Comparison of ENCODE assay signal across 8 cellular contexts in the genomic region with DNA sequence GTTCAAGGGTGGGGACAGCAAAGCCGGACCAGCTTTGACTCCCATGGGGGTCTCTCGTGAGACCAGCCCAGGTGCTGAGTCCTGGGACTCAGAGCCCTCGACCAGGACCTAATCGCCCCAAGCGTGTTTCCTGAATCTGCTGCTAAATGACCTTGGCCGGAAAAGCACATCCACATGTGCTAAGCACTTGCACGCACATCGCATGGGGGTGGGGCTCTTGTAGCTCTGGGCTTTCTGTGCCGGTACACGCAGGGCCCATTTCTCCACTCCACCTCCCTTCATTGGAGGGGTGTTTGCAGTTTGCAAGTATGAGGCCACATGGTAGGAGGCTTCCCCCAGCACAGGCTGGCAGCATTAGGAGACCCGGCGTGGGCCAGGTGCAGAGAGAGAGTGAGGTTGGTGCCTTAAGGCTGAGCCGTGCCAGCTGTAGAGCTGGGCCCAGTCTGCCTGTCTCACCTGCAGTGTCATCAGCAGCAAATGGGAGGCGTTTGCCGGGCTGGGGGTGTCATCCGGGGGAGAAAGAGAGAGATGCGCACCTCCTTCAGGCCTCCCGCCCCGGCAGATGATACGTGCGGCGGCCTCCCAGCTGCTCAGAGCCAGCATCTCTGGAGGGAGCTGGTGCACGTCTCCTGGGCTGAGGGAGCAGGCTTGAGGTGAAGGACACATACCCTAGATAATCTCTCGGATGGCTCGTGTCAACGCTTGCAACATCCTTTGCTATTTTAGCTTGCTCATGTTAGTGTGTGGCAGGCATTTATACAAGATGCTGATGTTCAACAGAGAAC. TPM values are rescaled to one million over a fixed set of nuclear protein-coding genes. Genes with fewer than 3 reads are reported as not detected.
DNase-seq lines count a peak whose midpoint lies in the region; ATAC-seq, FAIRE-seq and TF ChIP-seq lines count a peak whose summit lies in the region.

No MANE protein-coding gene starts in this region.

- TF ChIP-seq POLR2A in adrenal gland (IDR thresholded peaks at IDR 0.05) = peak in 1 of 2 donors; percentile 27
- TF ChIP-seq POLR2A in sigmoid colon (IDR thresholded peaks at IDR 0.05) = no peak

- H3K36me3 ChIP-seq in adrenal gland (replicated peaks in 1 of 2) = peaks cover 0 to 2% of the 10 kb centered on the region in 2 donors
- H3K36me3 ChIP-seq in sigmoid colon = no peaks in the 10 kb centered on the region

- H3K4me3 ChIP-seq in adrenal gland (no peak overlapping the region), sigmoid colon (no peak overlapping the region)

- FAIRE-seq in urothelium cell line (lab: Jason Lieb, UNC) = no peak

- 33 to 79% (median 55%) methylated on average over 7 to 26 of the region's 26 CpGs for WGBS in adrenal gland, 4 donors
- 52 to 78% methylated on average over 26 of the region's 26 CpGs for WGBS in sigmoid colon, 2 donors

- H3K4me3 Mint-ChIP-seq in T-helper 1 cell treated with Interleukin-12 subunit alpha and Interleukin-12 subunit beta and Interleukin-4 antibody, amounts not matched to agents 30 μg/mL and 1 μg/mL, for 36 hours = peak overlapping the region; percentile 77

- DNase-seq in adrenal gland (peak in 6 of 7 donors; percentile 66 to 80 (median 74)), sigmoid colon (peak; percentile 75), AG20443 (ENCODE audit: low spot score) (no peak), DMS153 treated with DMSO at 0.1 percent for 48 hours (lab: John Stamatoyannopoulos, UW; ENCODE audit: unreplicated experiment) (no peak), G401 (ENCODE audit: low spot score) (no peak), urothelium cell line (ENCODE audit: low spot score) (no peak)

- peaks cover 26% of the 10 kb centered on the region for H3K36me3 Mint-ChIP-seq in T-helper 1 cell treated with Interleukin-12 subunit alpha and Interleukin-12 subunit beta and Interleukin-4 antibody, amounts not matched to agents 30 μg/mL and 1 μg/mL, for 36 hours (ENCODE audit: low read depth)

- TF ChIP-seq EP300 in sigmoid colon (IDR thresholded peaks at IDR 0.05) = peak in 1 of 4 donors; percentile 66

- no peaks in the 10 kb centered on the region for H3K27me3 Mint-ChIP-seq in T-helper 1 cell treated with Interleukin-12 subunit alpha and Interleukin-12 subunit beta and Interleukin-4 antibody, amounts not matched to agents 30 μg/mL and 1 μg/mL, for 36 hours (ENCODE audit: low read depth)

- in situ Hi-C loops in G401 (cut with HindIII; ENCODE audit: low sequenced_read_pairs) = no loop called here

- H3K27ac Mint-ChIP-seq in T-helper 1 cell treated with Interleukin-12 subunit alpha and Interleukin-12 subunit beta and Interleukin-4 antibody, amounts not matched to agents 30 μg/mL and 1 μg/mL, for 36 hours = peak overlapping the region; percentile 92

- H3K4me1 ChIP-seq in adrenal gland (replicated peaks in 1 of 2) (peaks cover 17 to 29% of the 10 kb centered on the region in 2 donors), sigmoid colon (peaks cover 0 to 59% (median 44%) of the 10 kb centered on the region in 4 donors)

- peaks cover 38% of the 10 kb centered on the region for H3K4me1 Mint-ChIP-seq in T-helper 1 cell treated with Interleukin-12 subunit alpha and Interleukin-12 subunit beta and Interleukin-4 antibody, amounts not matched to agents 30 μg/mL and 1 μg/mL, for 36 hours (ENCODE audit: low read depth)

- no peaks in the 10 kb centered on the region for H3K27me3 ChIP-seq in adrenal gland
- H3K27me3 ChIP-seq in sigmoid colon = no peaks in the 10 kb centered on the region

- TF ChIP-seq CTCF in adrenal gland (IDR thresholded peaks at IDR 0.05) (no peak), sigmoid colon (IDR thresholded peaks at IDR 0.05) (no peak)

- intact Hi-C loops in adrenal gland (cut with DNase I) = loop anchor here in 1 of 2 donors (10.0 kb wide), 1 partner anchor 237 kb away; no protein-coding TSS in a partner anchor
- intact Hi-C loops in sigmoid colon (cut with DNase I) = loop anchor here (5.0 kb wide), 1 partner anchor 99 kb away; no protein-coding TSS in a partner anchor

- H3K9me3 Mint-ChIP-seq in T-helper 1 cell treated with Interleukin-12 subunit alpha and Interleukin-12 subunit beta and Interleukin-4 antibody, amounts not matched to agents 30 μg/mL and 1 μg/mL, for 36 hours = no peaks in the 10 kb centered on the region

- H3K9me3 ChIP-seq in adrenal gland (replicated peaks in 1 of 3) = no peaks in the 10 kb centered on the region
- no peaks in the 10 kb centered on the region for H3K9me3 ChIP-seq in sigmoid colon

- peak overlapping the region in 4 of 5 donors; percentile 40 to 78 (median 51) for H3K27ac ChIP-seq in adrenal gland
- peak overlapping the region; percentile 53 to 76 (median 68) for H3K27ac ChIP-seq in sigmoid colon

- ATAC-seq in GM21515 (IDR thresholded peaks at IDR 0.05; ENCODE audit: unreplicated experiment) = peak; percentile 48

RNA-seq across cellular contexts. Expression of a gene that starts 45.2 kb away (rescaled TPM):
- 1 to 10 TPM; 3.6 to 8.8 (median 5.0) TPM for total RNA-seq in adrenal gland
- polyA plus RNA-seq in adrenal gland = 1 to 10 TPM; 1.2 to 3.6 (median 1.3) TPM
- 1 to 10 TPM in 1 of 4 donors, under 1 TPM in 3; 0.66 to 1.1 (median 0.83) TPM for total RNA-seq in sigmoid colon
- under 1 TPM; under 0.01 to 0.96 (median 0.69) TPM for polyA plus RNA-seq in sigmoid colon
- 2.6 and 3.6 TPM in 2 replicates for total RNA-seq in G401 (2014; rRNA removed; shearing (Covaris generic))

Comparison
In these comparisons a context has a peak if more than half of its experiments do, and no peak if none do; other contexts are left out.
1. DNase-seq: peak in adrenal gland (6 of 7) and sigmoid colon (single experiment); none in AG20443 (single experiment), DMS153 treated with DMSO at 0.1 percent for 48 hours (single experiment), G401 (single experiment) and urothelium cell line (single experiment).